In the genomic region with DNA sequence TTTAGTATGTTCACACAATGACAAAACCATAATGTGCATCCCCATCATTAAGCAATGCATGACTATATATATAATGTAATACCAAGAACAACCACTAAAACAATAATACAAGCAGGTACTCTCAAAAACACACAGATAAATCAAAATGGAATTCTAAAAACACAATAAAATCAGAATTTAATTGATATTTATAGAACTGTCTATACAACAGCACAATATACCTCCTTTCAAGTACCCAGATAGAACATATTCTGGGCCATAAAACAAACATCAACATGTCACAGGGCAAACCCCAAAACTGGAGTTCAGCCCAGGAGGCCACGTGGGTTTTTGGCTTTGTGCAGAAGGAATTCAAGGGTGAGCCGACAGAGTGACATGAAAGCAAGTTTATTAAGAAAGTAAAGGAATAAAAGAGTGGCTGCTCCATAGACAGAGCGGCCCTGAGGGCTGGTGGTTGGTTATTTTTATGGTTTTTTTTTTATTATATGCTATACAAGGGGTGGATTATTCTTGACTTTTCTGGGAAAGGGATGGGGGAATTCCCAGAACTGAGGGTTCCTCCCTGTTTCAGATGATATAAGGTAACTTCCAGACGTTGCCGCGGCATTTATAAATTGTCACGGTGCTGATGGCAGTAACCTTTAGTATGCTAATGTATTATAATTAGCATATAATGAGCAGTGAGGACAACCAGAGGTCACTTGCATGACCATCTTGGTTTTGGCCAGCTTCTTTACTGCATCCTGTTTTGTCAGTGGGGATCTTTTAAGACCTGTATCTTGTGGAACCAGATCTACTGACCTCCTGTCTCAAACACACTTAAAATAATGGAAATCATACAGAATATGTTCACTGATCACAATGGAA, we compare ENCODE assay signal across 1 cellular context.
TF ChIP-seq lines count a peak whose summit lies in the region.

No MANE protein-coding gene starts in this region.

TF ChIP-seq in K562, 482 proteins besides CTCF, POLR2A, EP300 and RAD21 (continued from another document and continues in another):
- TF ChIP-seq, protein P1, sequence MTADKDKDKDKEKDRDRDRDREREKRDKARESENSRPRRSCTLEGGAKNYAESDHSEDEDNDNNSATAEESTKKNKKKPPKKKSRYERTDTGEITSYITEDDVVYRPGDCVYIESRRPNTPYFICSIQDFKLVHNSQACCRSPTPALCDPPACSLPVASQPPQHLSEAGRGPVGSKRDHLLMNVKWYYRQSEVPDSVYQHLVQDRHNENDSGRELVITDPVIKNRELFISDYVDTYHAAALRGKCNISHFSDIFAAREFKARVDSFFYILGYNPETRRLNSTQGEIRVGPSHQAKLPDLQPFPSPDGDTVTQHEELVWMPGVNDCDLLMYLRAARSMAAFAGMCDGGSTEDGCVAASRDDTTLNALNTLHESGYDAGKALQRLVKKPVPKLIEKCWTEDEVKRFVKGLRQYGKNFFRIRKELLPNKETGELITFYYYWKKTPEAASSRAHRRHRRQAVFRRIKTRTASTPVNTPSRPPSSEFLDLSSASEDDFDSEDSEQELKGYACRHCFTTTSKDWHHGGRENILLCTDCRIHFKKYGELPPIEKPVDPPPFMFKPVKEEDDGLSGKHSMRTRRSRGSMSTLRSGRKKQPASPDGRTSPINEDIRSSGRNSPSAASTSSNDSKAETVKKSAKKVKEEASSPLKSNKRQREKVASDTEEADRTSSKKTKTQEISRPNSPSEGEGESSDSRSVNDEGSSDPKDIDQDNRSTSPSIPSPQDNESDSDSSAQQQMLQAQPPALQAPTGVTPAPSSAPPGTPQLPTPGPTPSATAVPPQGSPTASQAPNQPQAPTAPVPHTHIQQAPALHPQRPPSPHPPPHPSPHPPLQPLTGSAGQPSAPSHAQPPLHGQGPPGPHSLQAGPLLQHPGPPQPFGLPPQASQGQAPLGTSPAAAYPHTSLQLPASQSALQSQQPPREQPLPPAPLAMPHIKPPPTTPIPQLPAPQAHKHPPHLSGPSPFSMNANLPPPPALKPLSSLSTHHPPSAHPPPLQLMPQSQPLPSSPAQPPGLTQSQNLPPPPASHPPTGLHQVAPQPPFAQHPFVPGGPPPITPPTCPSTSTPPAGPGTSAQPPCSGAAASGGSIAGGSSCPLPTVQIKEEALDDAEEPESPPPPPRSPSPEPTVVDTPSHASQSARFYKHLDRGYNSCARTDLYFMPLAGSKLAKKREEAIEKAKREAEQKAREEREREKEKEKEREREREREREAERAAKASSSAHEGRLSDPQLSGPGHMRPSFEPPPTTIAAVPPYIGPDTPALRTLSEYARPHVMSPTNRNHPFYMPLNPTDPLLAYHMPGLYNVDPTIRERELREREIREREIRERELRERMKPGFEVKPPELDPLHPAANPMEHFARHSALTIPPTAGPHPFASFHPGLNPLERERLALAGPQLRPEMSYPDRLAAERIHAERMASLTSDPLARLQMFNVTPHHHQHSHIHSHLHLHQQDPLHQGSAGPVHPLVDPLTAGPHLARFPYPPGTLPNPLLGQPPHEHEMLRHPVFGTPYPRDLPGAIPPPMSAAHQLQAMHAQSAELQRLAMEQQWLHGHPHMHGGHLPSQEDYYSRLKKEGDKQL (CRISPR knock-in tag; IDR thresholded peaks at IDR 0.05; ENCODE audit: borderline replicate concordance) = no peak
- 0 out of 2 replicates have a peak, but pooled peaks have one; percentile 10 for TF ChIP-seq CTBP1 (IDR thresholded peaks at IDR 0.05; ENCODE audit: borderline replicate concordance)
- TF ChIP-seq, protein P2, sequence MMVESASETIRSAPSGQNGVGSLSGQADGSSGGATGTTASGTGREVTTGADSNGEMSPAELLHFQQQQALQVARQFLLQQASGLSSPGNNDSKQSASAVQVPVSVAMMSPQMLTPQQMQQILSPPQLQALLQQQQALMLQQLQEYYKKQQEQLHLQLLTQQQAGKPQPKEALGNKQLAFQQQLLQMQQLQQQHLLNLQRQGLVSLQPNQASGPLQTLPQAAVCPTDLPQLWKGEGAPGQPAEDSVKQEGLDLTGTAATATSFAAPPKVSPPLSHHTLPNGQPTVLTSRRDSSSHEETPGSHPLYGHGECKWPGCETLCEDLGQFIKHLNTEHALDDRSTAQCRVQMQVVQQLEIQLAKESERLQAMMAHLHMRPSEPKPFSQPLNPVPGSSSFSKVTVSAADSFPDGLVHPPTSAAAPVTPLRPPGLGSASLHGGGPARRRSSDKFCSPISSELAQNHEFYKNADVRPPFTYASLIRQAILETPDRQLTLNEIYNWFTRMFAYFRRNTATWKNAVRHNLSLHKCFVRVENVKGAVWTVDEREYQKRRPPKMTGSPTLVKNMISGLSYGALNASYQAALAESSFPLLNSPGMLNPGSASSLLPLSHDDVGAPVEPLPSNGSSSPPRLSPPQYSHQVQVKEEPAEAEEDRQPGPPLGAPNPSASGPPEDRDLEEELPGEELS (CRISPR knock-in tag; IDR thresholded peaks at IDR 0.05; ENCODE audit: borderline replicate concordance) = no peak
- TF ChIP-seq, protein P3, sequence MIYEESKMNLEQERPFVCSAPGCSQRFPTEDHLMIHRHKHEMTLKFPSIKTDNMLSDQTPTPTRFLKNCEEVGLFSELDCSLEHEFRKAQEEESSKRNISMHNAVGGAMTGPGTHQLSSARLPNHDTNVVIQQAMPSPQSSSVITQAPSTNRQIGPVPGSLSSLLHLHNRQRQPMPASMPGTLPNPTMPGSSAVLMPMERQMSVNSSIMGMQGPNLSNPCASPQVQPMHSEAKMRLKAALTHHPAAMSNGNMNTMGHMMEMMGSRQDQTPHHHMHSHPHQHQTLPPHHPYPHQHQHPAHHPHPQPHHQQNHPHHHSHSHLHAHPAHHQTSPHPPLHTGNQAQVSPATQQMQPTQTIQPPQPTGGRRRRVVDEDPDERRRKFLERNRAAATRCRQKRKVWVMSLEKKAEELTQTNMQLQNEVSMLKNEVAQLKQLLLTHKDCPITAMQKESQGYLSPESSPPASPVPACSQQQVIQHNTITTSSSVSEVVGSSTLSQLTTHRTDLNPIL (CRISPR knock-in tag; IDR thresholded peaks at IDR 0.05) = no peak
- TF ChIP-seq MAFF (IDR thresholded peaks at IDR 0.05; ENCODE audit: low read length) = no peak
- TF ChIP-seq ZNF134 (CRISPR knock-in tag; conservative IDR thresholded peaks at IDR 0.05) = no peak
- TF ChIP-seq, protein P4, sequence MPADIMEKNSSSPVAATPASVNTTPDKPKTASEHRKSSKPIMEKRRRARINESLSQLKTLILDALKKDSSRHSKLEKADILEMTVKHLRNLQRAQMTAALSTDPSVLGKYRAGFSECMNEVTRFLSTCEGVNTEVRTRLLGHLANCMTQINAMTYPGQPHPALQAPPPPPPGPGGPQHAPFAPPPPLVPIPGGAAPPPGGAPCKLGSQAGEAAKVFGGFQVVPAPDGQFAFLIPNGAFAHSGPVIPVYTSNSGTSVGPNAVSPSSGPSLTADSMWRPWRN (IDR thresholded peaks at IDR 0.05; ENCODE audit: low read depth) = no peak
- no peak for TF ChIP-seq XRCC3 (IDR thresholded peaks at IDR 0.05)
- TF ChIP-seq, protein P5, sequence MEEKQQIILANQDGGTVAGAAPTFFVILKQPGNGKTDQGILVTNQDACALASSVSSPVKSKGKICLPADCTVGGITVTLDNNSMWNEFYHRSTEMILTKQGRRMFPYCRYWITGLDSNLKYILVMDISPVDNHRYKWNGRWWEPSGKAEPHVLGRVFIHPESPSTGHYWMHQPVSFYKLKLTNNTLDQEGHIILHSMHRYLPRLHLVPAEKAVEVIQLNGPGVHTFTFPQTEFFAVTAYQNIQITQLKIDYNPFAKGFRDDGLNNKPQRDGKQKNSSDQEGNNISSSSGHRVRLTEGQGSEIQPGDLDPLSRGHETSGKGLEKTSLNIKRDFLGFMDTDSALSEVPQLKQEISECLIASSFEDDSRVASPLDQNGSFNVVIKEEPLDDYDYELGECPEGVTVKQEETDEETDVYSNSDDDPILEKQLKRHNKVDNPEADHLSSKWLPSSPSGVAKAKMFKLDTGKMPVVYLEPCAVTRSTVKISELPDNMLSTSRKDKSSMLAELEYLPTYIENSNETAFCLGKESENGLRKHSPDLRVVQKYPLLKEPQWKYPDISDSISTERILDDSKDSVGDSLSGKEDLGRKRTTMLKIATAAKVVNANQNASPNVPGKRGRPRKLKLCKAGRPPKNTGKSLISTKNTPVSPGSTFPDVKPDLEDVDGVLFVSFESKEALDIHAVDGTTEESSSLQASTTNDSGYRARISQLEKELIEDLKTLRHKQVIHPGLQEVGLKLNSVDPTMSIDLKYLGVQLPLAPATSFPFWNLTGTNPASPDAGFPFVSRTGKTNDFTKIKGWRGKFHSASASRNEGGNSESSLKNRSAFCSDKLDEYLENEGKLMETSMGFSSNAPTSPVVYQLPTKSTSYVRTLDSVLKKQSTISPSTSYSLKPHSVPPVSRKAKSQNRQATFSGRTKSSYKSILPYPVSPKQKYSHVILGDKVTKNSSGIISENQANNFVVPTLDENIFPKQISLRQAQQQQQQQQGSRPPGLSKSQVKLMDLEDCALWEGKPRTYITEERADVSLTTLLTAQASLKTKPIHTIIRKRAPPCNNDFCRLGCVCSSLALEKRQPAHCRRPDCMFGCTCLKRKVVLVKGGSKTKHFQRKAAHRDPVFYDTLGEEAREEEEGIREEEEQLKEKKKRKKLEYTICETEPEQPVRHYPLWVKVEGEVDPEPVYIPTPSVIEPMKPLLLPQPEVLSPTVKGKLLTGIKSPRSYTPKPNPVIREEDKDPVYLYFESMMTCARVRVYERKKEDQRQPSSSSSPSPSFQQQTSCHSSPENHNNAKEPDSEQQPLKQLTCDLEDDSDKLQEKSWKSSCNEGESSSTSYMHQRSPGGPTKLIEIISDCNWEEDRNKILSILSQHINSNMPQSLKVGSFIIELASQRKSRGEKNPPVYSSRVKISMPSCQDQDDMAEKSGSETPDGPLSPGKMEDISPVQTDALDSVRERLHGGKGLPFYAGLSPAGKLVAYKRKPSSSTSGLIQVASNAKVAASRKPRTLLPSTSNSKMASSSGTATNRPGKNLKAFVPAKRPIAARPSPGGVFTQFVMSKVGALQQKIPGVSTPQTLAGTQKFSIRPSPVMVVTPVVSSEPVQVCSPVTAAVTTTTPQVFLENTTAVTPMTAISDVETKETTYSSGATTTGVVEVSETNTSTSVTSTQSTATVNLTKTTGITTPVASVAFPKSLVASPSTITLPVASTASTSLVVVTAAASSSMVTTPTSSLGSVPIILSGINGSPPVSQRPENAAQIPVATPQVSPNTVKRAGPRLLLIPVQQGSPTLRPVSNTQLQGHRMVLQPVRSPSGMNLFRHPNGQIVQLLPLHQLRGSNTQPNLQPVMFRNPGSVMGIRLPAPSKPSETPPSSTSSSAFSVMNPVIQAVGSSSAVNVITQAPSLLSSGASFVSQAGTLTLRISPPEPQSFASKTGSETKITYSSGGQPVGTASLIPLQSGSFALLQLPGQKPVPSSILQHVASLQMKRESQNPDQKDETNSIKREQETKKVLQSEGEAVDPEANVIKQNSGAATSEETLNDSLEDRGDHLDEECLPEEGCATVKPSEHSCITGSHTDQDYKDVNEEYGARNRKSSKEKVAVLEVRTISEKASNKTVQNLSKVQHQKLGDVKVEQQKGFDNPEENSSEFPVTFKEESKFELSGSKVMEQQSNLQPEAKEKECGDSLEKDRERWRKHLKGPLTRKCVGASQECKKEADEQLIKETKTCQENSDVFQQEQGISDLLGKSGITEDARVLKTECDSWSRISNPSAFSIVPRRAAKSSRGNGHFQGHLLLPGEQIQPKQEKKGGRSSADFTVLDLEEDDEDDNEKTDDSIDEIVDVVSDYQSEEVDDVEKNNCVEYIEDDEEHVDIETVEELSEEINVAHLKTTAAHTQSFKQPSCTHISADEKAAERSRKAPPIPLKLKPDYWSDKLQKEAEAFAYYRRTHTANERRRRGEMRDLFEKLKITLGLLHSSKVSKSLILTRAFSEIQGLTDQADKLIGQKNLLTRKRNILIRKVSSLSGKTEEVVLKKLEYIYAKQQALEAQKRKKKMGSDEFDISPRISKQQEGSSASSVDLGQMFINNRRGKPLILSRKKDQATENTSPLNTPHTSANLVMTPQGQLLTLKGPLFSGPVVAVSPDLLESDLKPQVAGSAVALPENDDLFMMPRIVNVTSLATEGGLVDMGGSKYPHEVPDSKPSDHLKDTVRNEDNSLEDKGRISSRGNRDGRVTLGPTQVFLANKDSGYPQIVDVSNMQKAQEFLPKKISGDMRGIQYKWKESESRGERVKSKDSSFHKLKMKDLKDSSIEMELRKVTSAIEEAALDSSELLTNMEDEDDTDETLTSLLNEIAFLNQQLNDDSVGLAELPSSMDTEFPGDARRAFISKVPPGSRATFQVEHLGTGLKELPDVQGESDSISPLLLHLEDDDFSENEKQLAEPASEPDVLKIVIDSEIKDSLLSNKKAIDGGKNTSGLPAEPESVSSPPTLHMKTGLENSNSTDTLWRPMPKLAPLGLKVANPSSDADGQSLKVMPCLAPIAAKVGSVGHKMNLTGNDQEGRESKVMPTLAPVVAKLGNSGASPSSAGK (IDR thresholded peaks at IDR 0.05) = peak; percentile 54; the same call in 1 of the 2 replicates
- no peak for TF ChIP-seq TCF3 (CRISPR knock-in tag; IDR thresholded peaks at IDR 0.05)
- TF ChIP-seq DNMT1 (IDR thresholded peaks at IDR 0.05) = no peak
- TF ChIP-seq, protein P6, sequence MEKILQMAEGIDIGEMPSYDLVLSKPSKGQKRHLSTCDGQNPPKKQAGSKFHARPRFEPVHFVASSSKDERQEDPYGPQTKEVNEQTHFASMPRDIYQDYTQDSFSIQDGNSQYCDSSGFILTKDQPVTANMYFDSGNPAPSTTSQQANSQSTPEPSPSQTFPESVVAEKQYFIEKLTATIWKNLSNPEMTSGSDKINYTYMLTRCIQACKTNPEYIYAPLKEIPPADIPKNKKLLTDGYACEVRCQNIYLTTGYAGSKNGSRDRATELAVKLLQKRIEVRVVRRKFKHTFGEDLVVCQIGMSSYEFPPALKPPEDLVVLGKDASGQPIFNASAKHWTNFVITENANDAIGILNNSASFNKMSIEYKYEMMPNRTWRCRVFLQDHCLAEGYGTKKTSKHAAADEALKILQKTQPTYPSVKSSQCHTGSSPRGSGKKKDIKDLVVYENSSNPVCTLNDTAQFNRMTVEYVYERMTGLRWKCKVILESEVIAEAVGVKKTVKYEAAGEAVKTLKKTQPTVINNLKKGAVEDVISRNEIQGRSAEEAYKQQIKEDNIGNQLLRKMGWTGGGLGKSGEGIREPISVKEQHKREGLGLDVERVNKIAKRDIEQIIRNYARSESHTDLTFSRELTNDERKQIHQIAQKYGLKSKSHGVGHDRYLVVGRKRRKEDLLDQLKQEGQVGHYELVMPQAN (IDR thresholded peaks at IDR 0.05; ENCODE audit: borderline replicate concordance) = peak; percentile 35; the same call in 1 of the 2 replicates
- no peak for TF ChIP-seq ZC3H11A (IDR thresholded peaks at IDR 0.05; ENCODE audit: low read depth, low read length)
- TF ChIP-seq, protein P7, sequence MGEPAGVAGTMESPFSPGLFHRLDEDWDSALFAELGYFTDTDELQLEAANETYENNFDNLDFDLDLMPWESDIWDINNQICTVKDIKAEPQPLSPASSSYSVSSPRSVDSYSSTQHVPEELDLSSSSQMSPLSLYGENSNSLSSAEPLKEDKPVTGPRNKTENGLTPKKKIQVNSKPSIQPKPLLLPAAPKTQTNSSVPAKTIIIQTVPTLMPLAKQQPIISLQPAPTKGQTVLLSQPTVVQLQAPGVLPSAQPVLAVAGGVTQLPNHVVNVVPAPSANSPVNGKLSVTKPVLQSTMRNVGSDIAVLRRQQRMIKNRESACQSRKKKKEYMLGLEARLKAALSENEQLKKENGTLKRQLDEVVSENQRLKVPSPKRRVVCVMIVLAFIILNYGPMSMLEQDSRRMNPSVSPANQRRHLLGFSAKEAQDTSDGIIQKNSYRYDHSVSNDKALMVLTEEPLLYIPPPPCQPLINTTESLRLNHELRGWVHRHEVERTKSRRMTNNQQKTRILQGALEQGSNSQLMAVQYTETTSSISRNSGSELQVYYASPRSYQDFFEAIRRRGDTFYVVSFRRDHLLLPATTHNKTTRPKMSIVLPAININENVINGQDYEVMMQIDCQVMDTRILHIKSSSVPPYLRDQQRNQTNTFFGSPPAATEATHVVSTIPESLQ (CRISPR knock-in tag; IDR thresholded peaks at IDR 0.05) = no peak
- TF ChIP-seq SIX5 (IDR thresholded peaks at IDR 0.05; ENCODE audit: borderline replicate concordance in 1 of 2, insufficient read depth in 1 of 2, low read depth in 1 of 2, low read length in 2 of 2) = no peak
- TF ChIP-seq ZNF311 (CRISPR knock-in tag; IDR thresholded peaks at IDR 0.05) = no peak
- TF ChIP-seq STAT5B (CRISPR knock-in tag; IDR thresholded peaks at IDR 0.05) = no peak
- TF ChIP-seq YBX1 (IDR thresholded peaks at IDR 0.05) = no peak
